In genomic region chr17:1110524-1110843, GRCh38 we compare ENCODE assay signal across 8 cellular contexts.
DNase-seq lines count a peak whose midpoint lies in the region; ATAC-seq and TF ChIP-seq lines count a peak whose summit lies in the region.

No MANE protein-coding gene starts in this region.

- no peaks in the 10 kb centered on the region for H3K9me3 ChIP-seq in lung (ENCODE audit: control insufficient read depth in 2 of 2, insufficient read depth in 1 of 2, low read length in 1 of 2)

- H3K27ac Mint-ChIP-seq in activated CD8-positive, alpha-beta memory T cell treated with anti-CD3 and anti-CD28 coated beads, Interleukin-2, amount 10 ng/mL, durations not matched to agents 7 days and 5 days = peak overlapping the region; percentile 80
- H3K27ac Mint-ChIP-seq in activated naive CD8-positive, alpha-beta T cell = peak overlapping the region; percentile 28

- H3K4me1 ChIP-seq in lung (ENCODE audit: control insufficient read depth in 2 of 2, insufficient read depth in 2 of 2, low read length in 2 of 2) = peaks cover 20 to 46% of the 10 kb centered on the region in 2 donors

- H3K36me3 Mint-ChIP-seq in activated CD8-positive, alpha-beta memory T cell treated with anti-CD3 and anti-CD28 coated beads, Interleukin-2, amount 10 ng/mL, durations not matched to agents 7 days and 5 days = no peaks in the 10 kb centered on the region
- no peaks in the 10 kb centered on the region for H3K36me3 Mint-ChIP-seq in activated naive CD8-positive, alpha-beta T cell

- CTCF ChIA-PET in activated CD8-positive, alpha-beta memory T cell treated with anti-CD3 and anti-CD28 coated beads, Interleukin-2, amount 10 ng/mL, durations not matched to agents 7 days and 5 days (lab: Charles Lee) = interaction anchor here (1.1 to 3.4 kb wide), 4 partner anchors 9 to 88 kb away, joined by 5 to 21 read pairs (median 8); no protein-coding TSS in a partner anchor

- no peak for DNase-seq in activated CD8-positive, alpha-beta memory T cell treated with anti-CD3 and anti-CD28 coated beads, Interleukin-2, amount 10 ng/mL, durations not matched to agents 7 days and 5 days
- no peak for DNase-seq in activated CD8-positive, alpha-beta memory T cell treated with anti-CD3 and anti-CD28 coated beads, Interleukin-2, amount 50 U/mL, for 4 hours
- no peak for DNase-seq in lung (ENCODE audit: low spot score)
- DNase-seq in activated CD4-positive, alpha-beta T cell treated with anti-CD3 and anti-CD28 coated beads, Interleukin-2, amount 50 U/mL, for 4 hours = no peak

- H3K27ac ChIP-seq in lung (ENCODE audit: low read depth in 1 of 2, low read length in 1 of 2) = peak overlapping the region; percentile 94 to 96
- peak overlapping the region; percentile 74 for H3K27ac ChIP-seq in temporal lobe (ENCODE audit: low read depth, low read length)

- H3K27me3 ChIP-seq in lung (ENCODE audit: control insufficient read depth, insufficient read depth) = no peaks in the 10 kb centered on the region

- H3K4me3 Mint-ChIP-seq in activated CD8-positive, alpha-beta memory T cell treated with anti-CD3 and anti-CD28 coated beads, Interleukin-2, amount 10 ng/mL, durations not matched to agents 7 days and 5 days = peak overlapping the region; percentile 80
- peak overlapping the region; percentile 74 for H3K4me3 Mint-ChIP-seq in activated naive CD8-positive, alpha-beta T cell

- H3K27me3 Mint-ChIP-seq in activated CD8-positive, alpha-beta memory T cell treated with anti-CD3 and anti-CD28 coated beads, Interleukin-2, amount 10 ng/mL, durations not matched to agents 7 days and 5 days = no peaks in the 10 kb centered on the region
- no peaks in the 10 kb centered on the region for H3K27me3 Mint-ChIP-seq in activated naive CD8-positive, alpha-beta T cell

- WGBS in lung, 2 donors = 44 to 65% methylated on average over 4 of the region's 4 CpGs

- no peak overlapping the region for H3K4me3 ChIP-seq in lung

- ATAC-seq in activated CD8-positive, alpha-beta memory T cell treated with anti-CD3 and anti-CD28 coated beads, Interleukin-2, amount 10 ng/mL, durations not matched to agents 7 days and 5 days = no peak
- ATAC-seq in lung (ENCODE audit: insufficient read depth, low FRiP score) (no peak), HG02763 (IDR thresholded peaks at IDR 0.05; ENCODE audit: unreplicated experiment) (no peak), HG03045 (IDR thresholded peaks at IDR 0.05; ENCODE audit: unreplicated experiment) (no peak)

- H3K4me1 Mint-ChIP-seq in activated CD8-positive, alpha-beta memory T cell treated with anti-CD3 and anti-CD28 coated beads, Interleukin-2, amount 10 ng/mL, durations not matched to agents 7 days and 5 days = peaks cover 59% of the 10 kb centered on the region
- H3K4me1 Mint-ChIP-seq in activated naive CD8-positive, alpha-beta T cell (ENCODE audit: low read depth) = peaks cover 48% of the 10 kb centered on the region

- no peaks in the 10 kb centered on the region for H3K36me3 ChIP-seq in lung (ENCODE audit: control insufficient read depth in 2 of 2, insufficient read depth in 2 of 2, low read length in 2 of 2)

- TF ChIP-seq CTCF in lung (IDR thresholded peaks at IDR 0.05; ENCODE audit: control extremely low read depth, extremely low read depth) = no peak

- H3K9me3 Mint-ChIP-seq in activated CD8-positive, alpha-beta memory T cell treated with anti-CD3 and anti-CD28 coated beads, Interleukin-2, amount 10 ng/mL, durations not matched to agents 7 days and 5 days (ENCODE audit: low read depth) = no peaks in the 10 kb centered on the region
- H3K9me3 Mint-ChIP-seq in activated naive CD8-positive, alpha-beta T cell (ENCODE audit: low read depth) = no peaks in the 10 kb centered on the region
